In genomic region chr7:19560111-19560883, GRCh38 we compare ENCODE assay signal across 14 cellular contexts.
DNase-seq lines count a peak whose midpoint lies in the region; ATAC-seq and TF ChIP-seq lines count a peak whose summit lies in the region.
"Had no signal": no experiment of that assay in that cellular context is flagged by ENCODE, and none has a peak within 500 bp of the region (broad histone marks: within the 10 kb centered on the region; RNA-seq: fewer than 3 reads in every experiment).

No MANE protein-coding gene starts in this region.

- CTCF ChIA-PET in activated CD8-positive, alpha-beta memory T cell treated with anti-CD3 and anti-CD28 coated beads, Interleukin-2, amount 10 ng/mL, durations not matched to agents 7 days and 5 days (lab: Charles Lee) = no interaction called here

- no peak for ATAC-seq in activated CD8-positive, alpha-beta memory T cell treated with anti-CD3 and anti-CD28 coated beads, Interleukin-2, amount 10 ng/mL, durations not matched to agents 7 days and 5 days

- H3K27me3 ChIP-seq in Peyer's patch = no peaks in the 10 kb centered on the region
- H3K27me3 ChIP-seq: sigmoid colon had no signal

- no peaks in the 10 kb centered on the region for H3K4me1 Mint-ChIP-seq in activated CD8-positive, alpha-beta memory T cell treated with anti-CD3 and anti-CD28 coated beads, Interleukin-2, amount 10 ng/mL, durations not matched to agents 7 days and 5 days

- no peaks in the 10 kb centered on the region for H3K9me3 ChIP-seq in Peyer's patch
- H3K9me3 ChIP-seq: sigmoid colon had no signal

- H3K36me3 ChIP-seq in Peyer's patch = no peaks in the 10 kb centered on the region
- H3K36me3 ChIP-seq: sigmoid colon had no signal

- H3K27me3 Mint-ChIP-seq in activated CD8-positive, alpha-beta memory T cell treated with anti-CD3 and anti-CD28 coated beads, Interleukin-2, amount 10 ng/mL, durations not matched to agents 7 days and 5 days = no peaks in the 10 kb centered on the region
- H3K27me3 Mint-ChIP-seq: type B pancreatic cell had no signal

- no peak for TF ChIP-seq POLR2A in Peyer's patch (IDR thresholded peaks at IDR 0.05)

- no peaks in the 10 kb centered on the region for H3K4me1 ChIP-seq in Peyer's patch

- H3K4me3 ChIP-seq in cardiac fibroblast (replicated peaks in 1 of 2; ENCODE audit: low read depth in 2 of 2, low read length in 2 of 2) (peak overlapping the region in 1 of 2 donors; percentile 8), Peyer's patch (no peak overlapping the region)
- H3K4me3 ChIP-seq: sigmoid colon had no signal

- H3K27ac Mint-ChIP-seq in activated CD8-positive, alpha-beta memory T cell treated with anti-CD3 and anti-CD28 coated beads, Interleukin-2, amount 10 ng/mL, durations not matched to agents 7 days and 5 days = no peak overlapping the region
- H3K27ac Mint-ChIP-seq: type B pancreatic cell had no signal

- in situ Hi-C loops in ACHN (cut with HindIII; ENCODE audit: low pct_ligation_motif_present, low pct_unique_long_range_greater_than_20kb, low sequenced_read_pairs) = no loop called here

- H3K36me3 Mint-ChIP-seq in activated CD8-positive, alpha-beta memory T cell treated with anti-CD3 and anti-CD28 coated beads, Interleukin-2, amount 10 ng/mL, durations not matched to agents 7 days and 5 days = no peaks in the 10 kb centered on the region
- H3K36me3 Mint-ChIP-seq: type B pancreatic cell had no signal

- H3K4me3 Mint-ChIP-seq in activated CD8-positive, alpha-beta memory T cell treated with anti-CD3 and anti-CD28 coated beads, Interleukin-2, amount 10 ng/mL, durations not matched to agents 7 days and 5 days = no peak overlapping the region
- H3K4me3 Mint-ChIP-seq: type B pancreatic cell had no signal

- TF ChIP-seq CTCF in cardiac fibroblast (IDR thresholded peaks at IDR 0.05; ENCODE audit: low read depth, low read length) = no peak
- TF ChIP-seq CTCF in Peyer's patch (IDR thresholded peaks at IDR 0.05) = no peak

- DNase-seq in ACHN (peak; percentile 14), LHCN-M2 (ENCODE audit: low read depth) (peak; percentile 100), cardiac fibroblast (ENCODE audit: low read depth in 2 of 2) (peak; percentile 73 to 95), myocyte (ENCODE audit: low read depth) (peak; percentile 88), Peyer's patch (no peak), NCI-H774 (lab: John Stamatoyannopoulos, UW) (no peak), SKM-1 (lab: John Stamatoyannopoulos, UW; ENCODE audit: unreplicated experiment) (no peak)
- DNase-seq in activated CD8-positive, alpha-beta memory T cell treated with anti-CD3 and anti-CD28 coated beads, Interleukin-2, amount 10 ng/mL, durations not matched to agents 7 days and 5 days = no peak
- DNase-seq: activated CD4-positive, CD25-positive, alpha-beta regulatory T cell; activated T-cell treated with anti-CD3 and anti-CD28 coated beads, Interleukin-2, amount 50 U/mL, for 1 hour; AML-193; Karpas-422; sigmoid colon had no signal

- H3K27ac ChIP-seq in Peyer's patch = no peak overlapping the region
- H3K27ac ChIP-seq: sigmoid colon had no signal

- no peaks in the 10 kb centered on the region for H3K9me3 Mint-ChIP-seq in activated CD8-positive, alpha-beta memory T cell treated with anti-CD3 and anti-CD28 coated beads, Interleukin-2, amount 10 ng/mL, durations not matched to agents 7 days and 5 days (ENCODE audit: low read depth)

Comparison
In these comparisons a context has a peak if more than half of its experiments do, and no peak if none do; other contexts are left out.
1. DNase-seq: peak in ACHN (single experiment), LHCN-M2 (single experiment), cardiac fibroblast (2 of 2) and myocyte (single experiment); none in Peyer's patch (0 of 3), NCI-H774 (single experiment), SKM-1 (single experiment) and activated CD8-positive, alpha-beta memory T cell treated with anti-CD3 and anti-CD28 coated beads, Interleukin-2, amount 10 ng/mL, durations not matched to agents 7 days and 5 days (single experiment).